Comparison of ENCODE assay signal across 8 cellular contexts in the genomic region with DNA sequence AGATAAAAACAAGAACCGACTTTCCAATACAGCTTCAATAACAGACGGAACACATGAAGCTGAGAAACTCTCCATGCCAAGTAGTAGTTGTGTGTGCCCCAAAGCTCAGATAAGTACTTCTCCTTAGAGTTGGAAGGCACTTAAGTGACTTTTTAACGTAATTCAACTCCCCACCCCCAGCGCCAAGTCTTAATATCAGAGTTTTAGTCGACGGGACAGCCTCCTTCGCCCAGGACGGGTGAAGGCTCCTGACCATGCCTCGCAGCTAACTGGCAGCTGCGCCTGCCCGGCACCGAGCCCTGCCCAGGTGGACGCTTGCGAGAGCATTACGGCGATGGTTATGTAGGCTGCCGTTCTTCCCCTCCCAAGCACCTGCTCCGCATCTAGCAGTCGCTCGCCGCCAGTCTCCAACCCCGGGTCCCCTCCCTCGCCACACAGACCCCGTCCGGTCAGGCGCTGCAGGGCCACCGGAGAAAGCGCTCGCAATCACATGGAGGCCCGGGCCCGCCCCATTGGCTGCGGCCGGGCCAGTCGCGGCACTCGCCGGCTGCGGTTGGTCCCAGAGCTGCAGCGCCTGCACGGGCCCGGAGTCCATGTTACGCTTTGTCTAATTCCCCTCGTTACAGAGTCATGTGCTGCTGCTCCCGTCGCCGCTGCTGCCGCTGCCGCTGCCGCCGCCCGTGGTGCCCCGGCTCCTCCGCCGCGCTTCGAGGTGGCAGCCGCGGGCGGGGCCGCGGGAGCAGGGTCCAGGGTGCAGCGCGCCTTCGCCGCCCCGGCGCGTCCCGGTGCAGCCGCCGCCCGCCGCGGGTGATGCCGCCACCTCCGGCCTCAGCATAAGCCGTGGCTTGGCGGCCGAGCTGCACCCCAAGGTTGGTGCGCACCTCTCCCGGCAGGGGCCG. TPM values are rescaled to one million over a fixed set of nuclear protein-coding genes. Genes with fewer than 3 reads are reported as not detected.
DNase-seq lines count a peak whose midpoint lies in the region; ATAC-seq and TF ChIP-seq lines count a peak whose summit lies in the region.

A gene (plus strand): TSS at position 610 of the 899 bp plus-strand sequence. CDS start 112,037 bp downstream, outside the sequence.

- 0 to 1% methylated on average over 81 to 82 of the region's 82 CpGs for WGBS in heart right ventricle, 2 donors
- under 1% methylated on average over 82 of the region's 82 CpGs for WGBS in urinary bladder

- DNase-seq in GM13976 (ENCODE audit: low spot score) (peak; percentile 93), NCI-H1105 treated with DMSO at 0.1 percent for 48 hours (lab: John Stamatoyannopoulos, UW) (peak; percentile 96), T-helper 1 cell (peak; percentile 55 to 73 (median 59)), amniotic epithelial cell (ENCODE audit: low read depth) (peak; percentile 67), heart right ventricle (peak; percentile 86), posterior vena cava (ENCODE audit: low spot score) (peak; percentile 93)

- ATAC-seq in HG02678 (IDR thresholded peaks at IDR 0.05; ENCODE audit: unreplicated experiment) (peak; percentile 74), heart right ventricle (peak; percentile 95 to 99 (median 97))

- H3K27ac ChIP-seq in heart right ventricle (peak within 1 kb of the TSS in 9 of 10 donors; percentile 75 to 90 (median 82)), urinary bladder (ENCODE audit: low read depth) (no peak within 1 kb of the TSS)

- intact Hi-C loops in heart right ventricle (cut with DNase I) (loop anchor here in 2 of 10 donors (2.0 to 5.0 kb wide), 3 partner anchors 18 to 174 kb away; a partner anchor contains a TSS), posterior vena cava (cut with DNase I) (no loop called here)

- H3K4me3 ChIP-seq in heart right ventricle (peak within 1 kb of the TSS; percentile 79 to 96 (median 90)), urinary bladder (ENCODE audit: low read depth, low read length) (peak within 1 kb of the TSS; percentile 93)

- in situ Hi-C loops in GM13976 (cut with MboI; ENCODE audit: low sequenced_read_pairs, unreplicated experiment): no loop called here

- no peaks in the 10 kb centered on the region for H3K9me3 ChIP-seq in heart right ventricle

- H3K4me1 ChIP-seq in heart right ventricle (peaks cover 0 to 47% (median 32%) of the 10 kb centered on the region in 9 donors), urinary bladder (ENCODE audit: insufficient read depth) (no peaks in the 10 kb centered on the region)

- TF ChIP-seq CTCF in GM13976 (IDR thresholded peaks at IDR 0.05; ENCODE audit: borderline replicate concordance, control extremely low read depth, extremely low read depth, insufficient read depth, missing control alignments) (no peak), heart right ventricle (IDR thresholded peaks at IDR 0.05) (peak in 1 of 9 donors; percentile 9)

- H3K27me3 ChIP-seq in heart right ventricle: no peaks in the 10 kb centered on the region

- no peaks in the 10 kb centered on the region for H3K36me3 ChIP-seq in heart right ventricle
- H3K36me3 ChIP-seq in urinary bladder (ENCODE audit: insufficient read depth): no peaks in the 10 kb centered on the region

RNA-seq across cellular contexts. Expression of the gene that starts here (rescaled TPM):
- 1 to 10 TPM; 5.1 to 8.2 (median 6.6) TPM for total RNA-seq in heart right ventricle
- polyA plus RNA-seq in heart right ventricle: 10 to 100 TPM in 1 of 2 donors, 1 to 10 TPM in 1; 3.0 to 11.0 TPM
- 1 to 10 TPM; 5.6 to 8.6 TPM for total RNA-seq in posterior vena cava
- 21.6 TPM for total RNA-seq in urinary bladder
- polyA plus RNA-seq in urinary bladder: 8.3 TPM
